In the genomic region with DNA sequence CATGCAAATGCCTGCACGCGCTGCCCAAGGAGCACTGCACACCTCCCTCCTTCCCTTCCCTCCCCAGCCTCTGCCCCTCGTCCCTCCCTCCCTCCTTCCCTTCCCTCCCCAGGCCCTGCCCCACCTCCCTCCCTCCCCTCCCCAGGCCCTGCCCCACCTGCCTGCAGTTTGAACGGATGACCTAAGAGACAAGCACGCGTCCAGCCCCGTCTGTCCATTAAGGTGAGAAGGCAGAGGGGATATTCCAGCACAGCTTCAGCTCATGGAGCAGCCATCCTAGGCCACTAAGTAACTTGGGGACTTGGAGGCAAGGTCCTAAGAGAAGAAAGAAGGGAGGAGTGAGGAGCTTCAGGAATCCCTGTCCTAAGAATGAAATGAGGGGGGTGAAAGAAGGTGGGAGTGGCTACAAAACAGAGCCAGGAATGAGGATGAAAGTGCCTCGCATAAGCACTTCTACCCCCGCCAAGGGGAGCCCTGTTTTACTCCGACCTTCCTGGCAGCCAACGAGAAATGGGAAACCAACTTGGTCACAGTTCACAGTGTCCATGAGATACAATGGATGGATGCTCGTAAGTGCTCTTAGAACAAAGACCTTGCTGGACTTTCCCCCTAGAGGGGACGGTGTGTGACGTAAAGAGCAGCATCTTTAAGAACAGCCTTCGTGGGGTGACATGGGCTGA, we compare ENCODE assay signal across 1 cellular context.
TF ChIP-seq lines count a peak whose summit lies in the region.

No MANE protein-coding gene starts in this region.

TF ChIP-seq in GM23338, 12 proteins besides CTCF, POLR2A, EP300 and RAD21 (continued from another document):
- TF ChIP-seq, protein P1, sequence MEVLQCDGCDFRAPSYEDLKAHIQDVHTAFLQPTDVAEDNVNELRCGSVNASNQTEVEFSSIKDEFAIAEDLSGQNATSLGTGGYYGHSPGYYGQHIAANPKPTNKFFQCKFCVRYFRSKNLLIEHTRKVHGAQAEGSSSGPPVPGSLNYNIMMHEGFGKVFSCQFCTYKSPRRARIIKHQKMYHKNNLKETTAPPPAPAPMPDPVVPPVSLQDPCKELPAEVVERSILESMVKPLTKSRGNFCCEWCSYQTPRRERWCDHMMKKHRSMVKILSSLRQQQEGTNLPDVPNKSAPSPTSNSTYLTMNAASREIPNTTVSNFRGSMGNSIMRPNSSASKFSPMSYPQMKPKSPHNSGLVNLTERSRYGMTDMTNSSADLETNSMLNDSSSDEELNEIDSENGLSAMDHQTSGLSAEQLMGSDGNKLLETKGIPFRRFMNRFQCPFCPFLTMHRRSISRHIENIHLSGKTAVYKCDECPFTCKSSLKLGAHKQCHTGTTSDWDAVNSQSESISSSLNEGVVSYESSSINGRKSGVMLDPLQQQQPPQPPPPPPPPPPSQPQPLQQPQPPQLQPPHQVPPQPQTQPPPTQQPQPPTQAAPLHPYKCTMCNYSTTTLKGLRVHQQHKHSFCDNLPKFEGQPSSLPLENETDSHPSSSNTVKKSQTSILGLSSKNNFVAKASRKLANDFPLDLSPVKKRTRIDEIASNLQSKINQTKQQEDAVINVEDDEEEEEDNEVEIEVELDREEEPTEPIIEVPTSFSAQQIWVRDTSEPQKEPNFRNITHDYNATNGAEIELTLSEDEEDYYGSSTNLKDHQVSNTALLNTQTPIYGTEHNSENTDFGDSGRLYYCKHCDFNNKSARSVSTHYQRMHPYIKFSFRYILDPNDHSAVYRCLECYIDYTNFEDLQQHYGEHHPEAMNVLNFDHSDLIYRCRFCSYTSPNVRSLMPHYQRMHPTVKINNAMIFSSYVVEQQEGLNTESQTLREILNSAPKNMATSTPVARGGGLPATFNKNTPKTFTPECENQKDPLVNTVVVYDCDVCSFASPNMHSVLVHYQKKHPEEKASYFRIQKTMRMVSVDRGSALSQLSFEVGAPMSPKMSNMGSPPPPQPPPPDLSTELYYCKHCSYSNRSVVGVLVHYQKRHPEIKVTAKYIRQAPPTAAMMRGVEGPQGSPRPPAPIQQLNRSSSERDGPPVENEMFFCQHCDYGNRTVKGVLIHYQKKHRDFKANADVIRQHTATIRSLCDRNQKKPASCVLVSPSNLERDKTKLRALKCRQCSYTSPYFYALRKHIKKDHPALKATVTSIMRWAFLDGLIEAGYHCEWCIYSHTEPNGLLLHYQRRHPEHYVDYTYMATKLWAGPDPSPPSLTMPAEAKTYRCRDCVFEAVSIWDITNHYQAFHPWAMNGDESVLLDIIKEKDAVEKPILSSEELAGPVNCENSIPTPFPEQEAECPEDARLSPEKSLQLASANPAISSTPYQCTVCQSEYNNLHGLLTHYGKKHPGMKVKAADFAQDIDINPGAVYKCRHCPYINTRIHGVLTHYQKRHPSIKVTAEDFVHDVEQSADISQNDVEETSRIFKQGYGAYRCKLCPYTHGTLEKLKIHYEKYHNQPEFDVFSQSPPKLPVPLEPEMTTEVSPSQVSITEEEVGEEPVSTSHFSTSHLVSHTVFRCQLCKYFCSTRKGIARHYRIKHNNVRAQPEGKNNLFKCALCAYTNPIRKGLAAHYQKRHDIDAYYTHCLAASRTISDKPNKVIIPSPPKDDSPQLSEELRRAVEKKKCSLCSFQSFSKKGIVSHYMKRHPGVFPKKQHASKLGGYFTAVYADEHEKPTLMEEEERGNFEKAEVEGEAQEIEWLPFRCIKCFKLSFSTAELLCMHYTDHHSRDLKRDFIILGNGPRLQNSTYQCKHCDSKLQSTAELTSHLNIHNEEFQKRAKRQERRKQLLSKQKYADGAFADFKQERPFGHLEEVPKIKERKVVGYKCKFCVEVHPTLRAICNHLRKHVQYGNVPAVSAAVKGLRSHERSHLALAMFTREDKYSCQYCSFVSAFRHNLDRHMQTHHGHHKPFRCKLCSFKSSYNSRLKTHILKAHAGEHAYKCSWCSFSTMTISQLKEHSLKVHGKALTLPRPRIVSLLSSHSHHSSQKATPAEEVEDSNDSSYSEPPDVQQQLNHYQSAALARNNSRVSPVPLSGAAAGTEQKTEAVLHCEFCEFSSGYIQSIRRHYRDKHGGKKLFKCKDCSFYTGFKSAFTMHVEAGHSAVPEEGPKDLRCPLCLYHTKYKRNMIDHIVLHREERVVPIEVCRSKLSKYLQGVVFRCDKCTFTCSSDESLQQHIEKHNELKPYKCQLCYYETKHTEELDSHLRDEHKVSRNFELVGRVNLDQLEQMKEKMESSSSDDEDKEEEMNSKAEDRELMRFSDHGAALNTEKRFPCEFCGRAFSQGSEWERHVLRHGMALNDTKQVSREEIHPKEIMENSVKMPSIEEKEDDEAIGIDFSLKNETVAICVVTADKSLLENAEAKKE (CRISPR knock-in tag; IDR thresholded peaks at IDR 0.05) = no peak
- TF ChIP-seq ZNF331 (CRISPR knock-in tag; IDR thresholded peaks at IDR 0.05; ENCODE audit: low read depth) (no peak), EZH2 (IDR thresholded peaks at IDR 0.05; ENCODE audit: low read depth, unreplicated experiment) (no peak), POLR2AphosphoS5 (IDR thresholded peaks at IDR 0.05; ENCODE audit: low read depth) (no peak), JUNB (IDR thresholded peaks at IDR 0.05; ENCODE audit: unreplicated experiment) (no peak), EZH2phosphoT487 (IDR thresholded peaks at IDR 0.05; ENCODE audit: unreplicated experiment) (no peak), NANOG (IDR thresholded peaks at IDR 0.05; ENCODE audit: borderline replicate concordance) (no peak), STAT1 (IDR thresholded peaks at IDR 0.05; ENCODE audit: unreplicated experiment) (no peak)
